21 cellular contexts compared by ENCODE assay signal in the genomic region with DNA sequence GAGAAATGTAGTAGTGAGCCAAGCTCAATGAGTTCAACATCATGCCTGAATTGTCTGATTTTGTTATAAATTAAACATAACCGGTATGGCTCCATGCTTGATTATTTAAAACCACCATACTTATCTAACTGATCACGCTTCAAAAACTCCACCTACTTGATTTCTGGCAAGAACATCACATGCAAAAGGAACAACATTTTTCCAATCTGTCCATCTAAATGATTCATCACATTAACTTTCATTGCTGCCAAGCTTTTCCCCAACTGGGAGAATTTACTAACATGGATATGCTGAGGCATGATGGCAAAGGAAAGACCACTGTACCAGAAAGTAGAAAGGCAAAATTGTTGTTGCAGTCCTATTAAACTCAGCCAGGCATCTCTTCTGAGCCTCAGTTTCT.
"Had no signal": no experiment of that assay in that cellular context is flagged by ENCODE, and none has a peak within 500 bp of the region (broad histone marks: within the 10 kb centered on the region; RNA-seq: fewer than 3 reads in every experiment).

No MANE protein-coding gene starts in this region.

- H3K4me3 Mint-ChIP-seq: activated naive CD4-positive, alpha-beta T cell treated with anti-CD3 and anti-CD28 coated beads, Interleukin-2, amount 50 U/mL, for 24 hours; activated T-cell treated with anti-CD3 and anti-CD28 coated beads, Interleukin-2, amount 50 U/mL, for 72 hours; effector memory CD8-positive, alpha-beta T cell; naive B cell; stimulated activated memory B cell treated with anti-CD40 and anti-IgM and Interleukin-4, amounts not matched to agents 10 μg/mL and 1 μg/mL and 100 μg/mL, for 72 hours had no signal

- H3K27me3 Mint-ChIP-seq: activated naive CD4-positive, alpha-beta T cell treated with anti-CD3 and anti-CD28 coated beads, Interleukin-2, amount 50 U/mL, for 24 hours had no signal

- H3K4me3 ChIP-seq: adrenal gland, gastroesophageal sphincter, mucosa of descending colon, ovary, psoas muscle, right lobe of liver, smooth muscle cell, testis, upper lobe of left lung had no signal

- H3K4me1 ChIP-seq: psoas muscle, right lobe of liver had no signal

- H3K27ac Mint-ChIP-seq: activated naive CD4-positive, alpha-beta T cell treated with anti-CD3 and anti-CD28 coated beads, Interleukin-2, amount 50 U/mL, for 24 hours; activated T-cell treated with anti-CD3 and anti-CD28 coated beads, Interleukin-2, amount 50 U/mL, for 72 hours; effector memory CD8-positive, alpha-beta T cell; naive B cell; stimulated activated memory B cell treated with anti-CD40 and anti-IgM and Interleukin-4, amounts not matched to agents 10 μg/mL and 1 μg/mL and 100 μg/mL, for 72 hours had no signal

- H3K27ac ChIP-seq: gastroesophageal sphincter, ovary, psoas muscle, right lobe of liver, testis, upper lobe of left lung had no signal

- ATAC-seq: activated T-cell treated with anti-CD3 and anti-CD28 coated beads, Interleukin-2, amount 50 U/mL, for 72 hours; effector memory CD8-positive, alpha-beta T cell; gastroesophageal sphincter; heart left ventricle; mucosa of descending colon; psoas muscle; right lobe of liver; stimulated activated memory B cell treated with anti-CD40 and anti-IgM and Interleukin-4, amounts not matched to agents 10 μg/mL and 1 μg/mL and 100 μg/mL, for 72 hours had no signal

- H3K36me3 ChIP-seq: adrenal gland, gastroesophageal sphincter, heart left ventricle, ovary, right lobe of liver, upper lobe of left lung had no signal

- DNase-seq: activated CD4-positive, alpha-beta T cell treated with anti-CD3 and anti-CD28 coated beads, Interleukin-2, amount 50 U/mL, for 4 hours; activated gamma-delta T cell; activated T-cell treated with anti-CD3 and anti-CD28 coated beads, Interleukin-2, amount 50 U/mL, for 72 hours; adrenal gland; effector memory CD8-positive, alpha-beta T cell; heart left ventricle; mesenchymal stem cell; mucosa of descending colon; naive B cell; ovary; psoas muscle; right lobe of liver; stimulated activated CD4-positive, alpha-beta T cell treated with anti-CD3 and anti-CD28 coated beads, Interleukin-4, amount 100 ng/mL, for 24 hours; SW 1271; T-helper 2 cell; testis; upper lobe of left lung had no signal

- H3K9me3 ChIP-seq: adrenal gland, gastroesophageal sphincter, heart left ventricle, mucosa of descending colon, ovary, psoas muscle, right lobe of liver, testis, upper lobe of left lung had no signal

- H3K9me3 Mint-ChIP-seq: activated naive CD4-positive, alpha-beta T cell treated with anti-CD3 and anti-CD28 coated beads, Interleukin-2, amount 50 U/mL, for 24 hours; activated T-cell treated with anti-CD3 and anti-CD28 coated beads, Interleukin-2, amount 50 U/mL, for 72 hours; effector memory CD8-positive, alpha-beta T cell; naive B cell; stimulated activated memory B cell treated with anti-CD40 and anti-IgM and Interleukin-4, amounts not matched to agents 10 μg/mL and 1 μg/mL and 100 μg/mL, for 72 hours had no signal

- H3K4me2 ChIP-seq: smooth muscle cell had no signal

- H3K4me1 Mint-ChIP-seq: naive B cell; stimulated activated memory B cell treated with anti-CD40 and anti-IgM and Interleukin-4, amounts not matched to agents 10 μg/mL and 1 μg/mL and 100 μg/mL, for 72 hours had no signal

- H3K36me3 Mint-ChIP-seq: activated naive CD4-positive, alpha-beta T cell treated with anti-CD3 and anti-CD28 coated beads, Interleukin-2, amount 50 U/mL, for 24 hours; naive B cell; stimulated activated memory B cell treated with anti-CD40 and anti-IgM and Interleukin-4, amounts not matched to agents 10 μg/mL and 1 μg/mL and 100 μg/mL, for 72 hours had no signal

- H3K27me3 ChIP-seq: adrenal gland, gastroesophageal sphincter, heart left ventricle, ovary, testis, upper lobe of left lung had no signal
